Comparison of ENCODE assay signal across 1 cellular context in the genomic region with DNA sequence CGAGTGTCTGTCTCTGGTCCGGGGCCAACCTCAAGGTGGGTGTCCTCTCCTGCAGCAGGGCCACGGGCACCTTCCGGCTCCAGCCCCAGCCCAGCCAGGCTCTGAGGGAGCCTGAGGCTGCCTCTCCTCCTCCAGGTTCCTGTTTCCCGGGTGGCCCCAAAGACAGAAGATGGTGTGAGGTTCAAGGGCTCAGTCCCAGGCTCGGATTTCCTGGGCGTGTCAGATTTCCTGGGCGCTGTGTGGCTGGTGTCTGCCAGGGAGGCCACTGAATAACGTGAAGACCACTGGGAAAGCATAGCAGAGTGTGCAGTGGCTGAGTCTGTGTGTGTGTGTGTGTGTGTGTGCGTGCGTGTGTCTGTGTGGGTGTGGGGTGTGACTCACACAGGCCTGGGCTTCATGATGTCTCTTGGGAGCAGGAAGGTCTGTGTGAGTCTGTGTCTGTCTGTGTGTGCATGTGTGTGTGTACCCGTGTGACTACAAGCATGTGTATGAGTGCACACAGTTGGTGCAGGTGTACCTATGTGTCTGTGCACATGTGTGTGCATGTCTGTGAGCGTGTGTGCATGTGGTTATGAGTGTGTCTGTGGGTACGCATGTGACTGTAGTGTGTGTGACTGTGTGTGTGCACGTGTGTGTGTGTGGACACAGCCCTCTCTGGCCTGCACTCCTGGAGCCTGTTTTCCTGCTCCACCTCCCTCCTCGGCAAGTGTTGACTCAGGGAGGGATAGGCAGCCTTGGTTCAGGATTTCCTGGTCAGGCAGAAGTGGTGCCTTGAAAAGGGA.
TF ChIP-seq lines count a peak whose summit lies in the region.

No MANE protein-coding gene starts in this region.

TF ChIP-seq in HEK293, 187 proteins besides CTCF, POLR2A, EP300 and RAD21 (continued from another document and continues in another):
- TF ChIP-seq, protein P1, sequence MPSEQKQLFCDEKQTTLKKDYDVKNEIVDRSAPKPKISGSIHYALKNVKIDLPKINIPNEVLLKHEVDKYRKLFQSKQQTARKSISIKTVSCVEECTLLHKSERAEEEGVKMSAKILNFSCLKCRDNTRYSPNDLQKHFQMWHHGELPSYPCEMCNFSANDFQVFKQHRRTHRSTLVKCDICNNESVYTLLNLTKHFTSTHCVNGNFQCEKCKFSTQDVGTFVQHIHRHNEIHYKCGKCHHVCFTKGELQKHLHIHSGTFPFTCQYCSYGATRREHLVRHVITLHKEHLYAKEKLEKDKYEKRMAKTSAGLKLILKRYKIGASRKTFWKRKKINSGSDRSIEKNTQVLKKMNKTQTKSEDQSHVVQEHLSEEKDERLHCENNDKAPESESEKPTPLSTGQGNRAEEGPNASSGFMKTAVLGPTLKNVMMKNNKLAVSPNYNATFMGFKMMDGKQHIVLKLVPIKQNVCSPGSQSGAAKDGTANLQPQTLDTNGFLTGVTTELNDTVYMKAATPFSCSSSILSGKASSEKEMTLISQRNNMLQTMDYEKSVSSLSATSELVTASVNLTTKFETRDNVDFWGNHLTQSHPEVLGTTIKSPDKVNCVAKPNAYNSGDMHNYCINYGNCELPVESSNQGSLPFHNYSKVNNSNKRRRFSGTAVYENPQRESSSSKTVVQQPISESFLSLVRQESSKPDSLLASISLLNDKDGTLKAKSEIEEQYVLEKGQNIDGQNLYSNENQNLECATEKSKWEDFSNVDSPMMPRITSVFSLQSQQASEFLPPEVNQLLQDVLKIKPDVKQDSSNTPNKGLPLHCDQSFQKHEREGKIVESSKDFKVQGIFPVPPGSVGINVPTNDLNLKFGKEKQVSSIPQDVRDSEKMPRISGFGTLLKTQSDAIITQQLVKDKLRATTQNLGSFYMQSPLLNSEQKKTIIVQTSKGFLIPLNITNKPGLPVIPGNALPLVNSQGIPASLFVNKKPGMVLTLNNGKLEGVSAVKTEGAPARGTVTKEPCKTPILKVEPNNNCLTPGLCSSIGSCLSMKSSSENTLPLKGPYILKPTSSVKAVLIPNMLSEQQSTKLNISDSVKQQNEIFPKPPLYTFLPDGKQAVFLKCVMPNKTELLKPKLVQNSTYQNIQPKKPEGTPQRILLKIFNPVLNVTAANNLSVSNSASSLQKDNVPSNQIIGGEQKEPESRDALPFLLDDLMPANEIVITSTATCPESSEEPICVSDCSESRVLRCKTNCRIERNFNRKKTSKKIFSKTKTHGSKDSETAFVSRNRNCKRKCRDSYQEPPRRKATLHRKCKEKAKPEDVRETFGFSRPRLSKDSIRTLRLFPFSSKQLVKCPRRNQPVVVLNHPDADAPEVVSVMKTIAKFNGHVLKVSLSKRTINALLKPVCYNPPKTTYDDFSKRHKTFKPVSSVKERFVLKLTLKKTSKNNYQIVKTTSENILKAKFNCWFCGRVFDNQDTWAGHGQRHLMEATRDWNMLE (tag by site-specific recombination; conservative IDR thresholded peaks at IDR 0.05; ENCODE audit: low read depth): no peak
- TF ChIP-seq MZF1 (tag by site-specific recombination; IDR thresholded peaks at IDR 0.05; ENCODE audit: borderline replicate concordance): no peak
- TF ChIP-seq, protein P2, sequence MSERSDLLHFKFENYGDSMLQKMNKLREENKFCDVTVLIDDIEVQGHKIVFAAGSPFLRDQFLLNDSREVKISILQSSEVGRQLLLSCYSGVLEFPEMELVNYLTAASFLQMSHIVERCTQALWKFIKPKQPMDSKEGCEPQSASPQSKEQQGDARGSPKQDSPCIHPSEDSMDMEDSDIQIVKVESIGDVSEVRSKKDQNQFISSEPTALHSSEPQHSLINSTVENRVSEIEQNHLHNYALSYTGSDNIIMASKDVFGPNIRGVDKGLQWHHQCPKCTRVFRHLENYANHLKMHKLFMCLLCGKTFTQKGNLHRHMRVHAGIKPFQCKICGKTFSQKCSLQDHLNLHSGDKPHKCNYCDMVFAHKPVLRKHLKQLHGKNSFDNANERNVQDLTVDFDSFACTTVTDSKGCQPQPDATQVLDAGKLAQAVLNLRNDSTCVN (tag by site-specific recombination; optimal IDR thresholded peaks at IDR 0.05): peak; percentile 49
- no peak for TF ChIP-seq TCF7L2 (IDR thresholded peaks at IDR 0.05; ENCODE audit: borderline replicate concordance, low read depth, low read length)
- TF ChIP-seq ZNF776 (tag by site-specific recombination; IDR thresholded peaks at IDR 0.05; ENCODE audit: borderline replicate concordance): peak; percentile 44; the same call in 1 of the 2 replicates
- TF ChIP-seq OVOL3 (tag by site-specific recombination; IDR thresholded peaks at IDR 0.05): no peak
- TF ChIP-seq ZNF585B (tag by site-specific recombination; IDR thresholded peaks at IDR 0.05): no peak
- TF ChIP-seq SCRT1 (tag by site-specific recombination; IDR thresholded peaks at IDR 0.05; ENCODE audit: borderline replicate concordance): no peak
- TF ChIP-seq ZNF394 (tag by site-specific recombination; IDR thresholded peaks at IDR 0.05; ENCODE audit: borderline replicate concordance): no peak; the same call in 1 of the 2 replicates
- no peak for TF ChIP-seq ZNF19 (tag by site-specific recombination; IDR thresholded peaks at IDR 0.05; ENCODE audit: low read depth)
- TF ChIP-seq, protein P3, sequence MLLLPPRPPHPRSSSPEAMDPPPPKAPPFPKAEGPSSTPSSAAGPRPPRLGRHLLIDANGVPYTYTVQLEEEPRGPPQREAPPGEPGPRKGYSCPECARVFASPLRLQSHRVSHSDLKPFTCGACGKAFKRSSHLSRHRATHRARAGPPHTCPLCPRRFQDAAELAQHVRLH (tag by site-specific recombination; IDR thresholded peaks at IDR 0.05): no peak
- peak; percentile 86 for TF ChIP-seq ZFP37 (tag by site-specific recombination; IDR thresholded peaks at IDR 0.05)
- TF ChIP-seq, protein P4, sequence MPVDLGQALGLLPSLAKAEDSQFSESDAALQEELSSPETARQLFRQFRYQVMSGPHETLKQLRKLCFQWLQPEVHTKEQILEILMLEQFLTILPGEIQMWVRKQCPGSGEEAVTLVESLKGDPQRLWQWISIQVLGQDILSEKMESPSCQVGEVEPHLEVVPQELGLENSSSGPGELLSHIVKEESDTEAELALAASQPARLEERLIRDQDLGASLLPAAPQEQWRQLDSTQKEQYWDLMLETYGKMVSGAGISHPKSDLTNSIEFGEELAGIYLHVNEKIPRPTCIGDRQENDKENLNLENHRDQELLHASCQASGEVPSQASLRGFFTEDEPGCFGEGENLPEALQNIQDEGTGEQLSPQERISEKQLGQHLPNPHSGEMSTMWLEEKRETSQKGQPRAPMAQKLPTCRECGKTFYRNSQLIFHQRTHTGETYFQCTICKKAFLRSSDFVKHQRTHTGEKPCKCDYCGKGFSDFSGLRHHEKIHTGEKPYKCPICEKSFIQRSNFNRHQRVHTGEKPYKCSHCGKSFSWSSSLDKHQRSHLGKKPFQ (tag by site-specific recombination; IDR thresholded peaks at IDR 0.05): peak; percentile 97
- peak; percentile 90 for TF ChIP-seq ZSCAN23 (tag by site-specific recombination; IDR thresholded peaks at IDR 0.05)
- peak; percentile 90 for TF ChIP-seq KLF1 (tag by site-specific recombination; IDR thresholded peaks at IDR 0.05)
- no peak for TF ChIP-seq IKZF3 (tag by site-specific recombination; IDR thresholded peaks at IDR 0.05)
- TF ChIP-seq, protein P5, sequence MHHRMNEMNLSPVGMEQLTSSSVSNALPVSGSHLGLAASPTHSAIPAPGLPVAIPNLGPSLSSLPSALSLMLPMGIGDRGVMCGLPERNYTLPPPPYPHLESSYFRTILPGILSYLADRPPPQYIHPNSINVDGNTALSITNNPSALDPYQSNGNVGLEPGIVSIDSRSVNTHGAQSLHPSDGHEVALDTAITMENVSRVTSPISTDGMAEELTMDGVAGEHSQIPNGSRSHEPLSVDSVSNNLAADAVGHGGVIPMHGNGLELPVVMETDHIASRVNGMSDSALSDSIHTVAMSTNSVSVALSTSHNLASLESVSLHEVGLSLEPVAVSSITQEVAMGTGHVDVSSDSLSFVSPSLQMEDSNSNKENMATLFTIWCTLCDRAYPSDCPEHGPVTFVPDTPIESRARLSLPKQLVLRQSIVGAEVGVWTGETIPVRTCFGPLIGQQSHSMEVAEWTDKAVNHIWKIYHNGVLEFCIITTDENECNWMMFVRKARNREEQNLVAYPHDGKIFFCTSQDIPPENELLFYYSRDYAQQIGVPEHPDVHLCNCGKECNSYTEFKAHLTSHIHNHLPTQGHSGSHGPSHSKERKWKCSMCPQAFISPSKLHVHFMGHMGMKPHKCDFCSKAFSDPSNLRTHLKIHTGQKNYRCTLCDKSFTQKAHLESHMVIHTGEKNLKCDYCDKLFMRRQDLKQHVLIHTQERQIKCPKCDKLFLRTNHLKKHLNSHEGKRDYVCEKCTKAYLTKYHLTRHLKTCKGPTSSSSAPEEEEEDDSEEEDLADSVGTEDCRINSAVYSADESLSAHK (tag by site-specific recombination; IDR thresholded peaks at IDR 0.05): 0 out of 2 replicates have a peak, but pooled peaks have one; percentile 33
- no peak for TF ChIP-seq ZNF677 (tag by site-specific recombination; IDR thresholded peaks at IDR 0.05)
- no peak for TF ChIP-seq ZNF610 (tag by site-specific recombination; IDR thresholded peaks at IDR 0.05; ENCODE audit: borderline replicate concordance)
- TF ChIP-seq ZNF248 (tag by site-specific recombination; IDR thresholded peaks at IDR 0.05): peak; percentile 92
- no peak for TF ChIP-seq SP2 (tag by site-specific recombination; IDR thresholded peaks at IDR 0.05)
- no peak for TF ChIP-seq ZNF654 (tag by site-specific recombination; IDR thresholded peaks at IDR 0.05; ENCODE audit: low read depth)
- TF ChIP-seq BCL11A (tag by site-specific recombination; IDR thresholded peaks at IDR 0.05; ENCODE audit: low read depth): peak; percentile 94
- TF ChIP-seq, protein P6, sequence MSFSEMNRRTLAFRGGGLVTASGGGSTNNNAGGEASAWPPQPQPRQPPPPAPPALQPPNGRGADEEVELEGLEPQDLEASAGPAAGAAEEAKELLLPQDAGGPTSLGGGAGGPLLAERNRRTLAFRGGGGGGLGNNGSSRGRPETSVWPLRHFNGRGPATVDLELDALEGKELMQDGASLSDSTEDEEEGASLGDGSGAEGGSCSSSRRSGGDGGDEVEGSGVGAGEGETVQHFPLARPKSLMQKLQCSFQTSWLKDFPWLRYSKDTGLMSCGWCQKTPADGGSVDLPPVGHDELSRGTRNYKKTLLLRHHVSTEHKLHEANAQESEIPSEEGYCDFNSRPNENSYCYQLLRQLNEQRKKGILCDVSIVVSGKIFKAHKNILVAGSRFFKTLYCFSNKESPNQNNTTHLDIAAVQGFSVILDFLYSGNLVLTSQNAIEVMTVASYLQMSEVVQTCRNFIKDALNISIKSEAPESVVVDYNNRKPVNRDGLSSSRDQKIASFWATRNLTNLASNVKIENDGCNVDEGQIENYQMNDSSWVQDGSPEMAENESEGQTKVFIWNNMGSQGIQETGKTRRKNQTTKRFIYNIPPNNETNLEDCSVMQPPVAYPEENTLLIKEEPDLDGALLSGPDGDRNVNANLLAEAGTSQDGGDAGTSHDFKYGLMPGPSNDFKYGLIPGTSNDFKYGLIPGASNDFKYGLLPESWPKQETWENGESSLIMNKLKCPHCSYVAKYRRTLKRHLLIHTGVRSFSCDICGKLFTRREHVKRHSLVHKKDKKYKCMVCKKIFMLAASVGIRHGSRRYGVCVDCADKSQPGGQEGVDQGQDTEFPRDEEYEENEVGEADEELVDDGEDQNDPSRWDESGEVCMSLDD (tag by site-specific recombination; IDR thresholded peaks at IDR 0.05): peak; percentile 98
- TF ChIP-seq YY2 (tag by site-specific recombination; IDR thresholded peaks at IDR 0.05): peak; percentile 84
- TF ChIP-seq ZNF629 (tag by site-specific recombination; IDR thresholded peaks at IDR 0.05): peak; percentile 78
- TF ChIP-seq, protein P7, sequence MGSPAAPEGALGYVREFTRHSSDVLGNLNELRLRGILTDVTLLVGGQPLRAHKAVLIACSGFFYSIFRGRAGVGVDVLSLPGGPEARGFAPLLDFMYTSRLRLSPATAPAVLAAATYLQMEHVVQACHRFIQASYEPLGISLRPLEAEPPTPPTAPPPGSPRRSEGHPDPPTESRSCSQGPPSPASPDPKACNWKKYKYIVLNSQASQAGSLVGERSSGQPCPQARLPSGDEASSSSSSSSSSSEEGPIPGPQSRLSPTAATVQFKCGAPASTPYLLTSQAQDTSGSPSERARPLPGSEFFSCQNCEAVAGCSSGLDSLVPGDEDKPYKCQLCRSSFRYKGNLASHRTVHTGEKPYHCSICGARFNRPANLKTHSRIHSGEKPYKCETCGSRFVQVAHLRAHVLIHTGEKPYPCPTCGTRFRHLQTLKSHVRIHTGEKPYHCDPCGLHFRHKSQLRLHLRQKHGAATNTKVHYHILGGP (tag by site-specific recombination; IDR thresholded peaks at IDR 0.05): peak; percentile 80
- peak; percentile 71; the same call in 1 of the 2 replicates for TF ChIP-seq ZNF23 (tag by site-specific recombination; IDR thresholded peaks at IDR 0.05; ENCODE audit: borderline replicate concordance)
- no peak; the same call in 1 of the 2 replicates for TF ChIP-seq ZNF16 (tag by site-specific recombination; IDR thresholded peaks at IDR 0.05; ENCODE audit: low read depth)
- TF ChIP-seq, protein P8, sequence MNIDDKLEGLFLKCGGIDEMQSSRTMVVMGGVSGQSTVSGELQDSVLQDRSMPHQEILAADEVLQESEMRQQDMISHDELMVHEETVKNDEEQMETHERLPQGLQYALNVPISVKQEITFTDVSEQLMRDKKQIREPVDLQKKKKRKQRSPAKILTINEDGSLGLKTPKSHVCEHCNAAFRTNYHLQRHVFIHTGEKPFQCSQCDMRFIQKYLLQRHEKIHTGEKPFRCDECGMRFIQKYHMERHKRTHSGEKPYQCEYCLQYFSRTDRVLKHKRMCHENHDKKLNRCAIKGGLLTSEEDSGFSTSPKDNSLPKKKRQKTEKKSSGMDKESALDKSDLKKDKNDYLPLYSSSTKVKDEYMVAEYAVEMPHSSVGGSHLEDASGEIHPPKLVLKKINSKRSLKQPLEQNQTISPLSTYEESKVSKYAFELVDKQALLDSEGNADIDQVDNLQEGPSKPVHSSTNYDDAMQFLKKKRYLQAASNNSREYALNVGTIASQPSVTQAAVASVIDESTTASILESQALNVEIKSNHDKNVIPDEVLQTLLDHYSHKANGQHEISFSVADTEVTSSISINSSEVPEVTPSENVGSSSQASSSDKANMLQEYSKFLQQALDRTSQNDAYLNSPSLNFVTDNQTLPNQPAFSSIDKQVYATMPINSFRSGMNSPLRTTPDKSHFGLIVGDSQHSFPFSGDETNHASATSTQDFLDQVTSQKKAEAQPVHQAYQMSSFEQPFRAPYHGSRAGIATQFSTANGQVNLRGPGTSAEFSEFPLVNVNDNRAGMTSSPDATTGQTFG (tag by site-specific recombination; IDR thresholded peaks at IDR 0.05; ENCODE audit: borderline replicate concordance): peak; percentile 98
- TF ChIP-seq ZNF302 (tag by site-specific recombination; IDR thresholded peaks at IDR 0.05; ENCODE audit: low read depth): no peak; the same call in 1 of the 2 replicates
- TF ChIP-seq ZBTB1 (tag by site-specific recombination; IDR thresholded peaks at IDR 0.05): peak; percentile 82; the same call in 1 of the 2 replicates
- no peak; the same call in 1 of the 2 replicates for TF ChIP-seq ZNF530 (tag by site-specific recombination; IDR thresholded peaks at IDR 0.05; ENCODE audit: low read depth)
- TF ChIP-seq ZNF785 (tag by site-specific recombination; IDR thresholded peaks at IDR 0.05): peak; percentile 99
- peak; percentile 22; the same call in 1 of the 2 replicates for TF ChIP-seq REPIN1 (tag by site-specific recombination; IDR thresholded peaks at IDR 0.05; ENCODE audit: low read depth)
- peak; percentile 100 for TF ChIP-seq ZFHX2 (tag by site-specific recombination; conservative IDR thresholded peaks at IDR 0.05)
- no peak for TF ChIP-seq ZNF555 (tag by site-specific recombination; conservative IDR thresholded peaks at IDR 0.05)
- peak; percentile 73 for TF ChIP-seq ZNF157 (tag by site-specific recombination; IDR thresholded peaks at IDR 0.05)
- peak; percentile 75; the same call in 1 of the 2 replicates for TF ChIP-seq ZNF211 (tag by site-specific recombination; IDR thresholded peaks at IDR 0.05; ENCODE audit: low read depth)
